Comparison of ENCODE assay signal across 15 cellular contexts in the genomic region with DNA sequence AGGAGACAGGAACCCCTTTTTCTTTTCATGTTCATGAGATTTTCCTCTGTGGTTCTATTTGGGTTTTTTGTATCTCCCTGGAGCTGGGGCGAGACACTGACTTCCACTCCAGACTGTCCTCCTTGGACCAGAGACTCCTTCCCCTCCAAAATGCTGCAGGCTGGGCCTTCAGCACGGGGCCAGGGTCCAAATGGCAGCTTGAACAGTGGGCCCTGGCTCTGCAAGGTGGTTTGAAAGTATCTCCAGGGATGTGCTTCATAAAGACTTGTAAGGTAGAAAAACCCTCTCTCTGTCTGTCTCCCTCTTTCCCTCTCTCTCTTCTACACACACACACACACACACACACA.
DNase-seq lines count a peak whose midpoint lies in the region; ATAC-seq and TF ChIP-seq lines count a peak whose summit lies in the region.
"Had no signal": no experiment of that assay in that cellular context is flagged by ENCODE, and none has a peak within 500 bp of the region (broad histone marks: within the 10 kb centered on the region; RNA-seq: fewer than 3 reads in every experiment).

No MANE protein-coding gene starts in this region.

- WGBS in heart left ventricle, 4 donors, result 73 to 92% (median 81%) methylated on average over 2 of the region's 2 CpGs
- WGBS in hepatocyte (ENCODE audit: low lambda C conversion rate, missing lambda C conversion rate), result 78% methylated on average over 2 of the region's 2 CpGs
- WGBS in aorta, 2 donors, result 41 to 53% methylated on average over 2 of the region's 2 CpGs

- no peaks in the 10 kb centered on the region for H3K79me2 ChIP-seq in hepatocyte

- no peak overlapping the region for H3K4me3 ChIP-seq in cardiac muscle cell
- H3K4me3 ChIP-seq in heart left ventricle, result no peak overlapping the region
- no peak overlapping the region for H3K4me3 ChIP-seq in hepatocyte
- H3K4me3 ChIP-seq in gastrocnemius medialis, result no peak overlapping the region
- no peak overlapping the region for H3K4me3 ChIP-seq in aorta (ENCODE audit: low read length in 2 of 2)
- H3K4me3 ChIP-seq: uterus had no signal

- ATAC-seq in heart left ventricle (no peak), gastrocnemius medialis (no peak), aorta (ENCODE audit: low FRiP score) (no peak), HG02623 (IDR thresholded peaks at IDR 0.05; ENCODE audit: unreplicated experiment) (no peak)
- ATAC-seq: activated T-cell treated with anti-CD3 and anti-CD28 coated beads, Interleukin-2, amount 50 U/mL, for 72 hours had no signal

- H3K9me3 ChIP-seq in cardiac muscle cell (ENCODE audit: low read depth) (no peaks in the 10 kb centered on the region), heart left ventricle (no peaks in the 10 kb centered on the region), hepatocyte (ENCODE audit: low read depth) (no peaks in the 10 kb centered on the region), gastrocnemius medialis (no peaks in the 10 kb centered on the region), aorta (ENCODE audit: control insufficient read depth, low read length) (no peaks in the 10 kb centered on the region)
- H3K9me3 ChIP-seq: BE2C, uterus had no signal

- TF ChIP-seq POLR2A in heart left ventricle (IDR thresholded peaks at IDR 0.05) (no peak), gastrocnemius medialis (IDR thresholded peaks at IDR 0.05) (no peak)

- H3K36me3 ChIP-seq in cardiac muscle cell, result no peaks in the 10 kb centered on the region
- peaks cover 0 to 7% (median 0%) of the 10 kb centered on the region in 9 donors for H3K36me3 ChIP-seq in heart left ventricle
- H3K36me3 ChIP-seq in hepatocyte (replicated peaks; ENCODE audit: insufficient read depth, low read depth), result no peaks in the 10 kb centered on the region
- H3K36me3 ChIP-seq in gastrocnemius medialis, result no peaks in the 10 kb centered on the region
- no peaks in the 10 kb centered on the region for H3K36me3 ChIP-seq in aorta (ENCODE audit: control insufficient read depth in 1 of 2, insufficient read depth in 2 of 2, low read length in 1 of 2)
- H3K36me3 ChIP-seq: BE2C, uterus had no signal

- DNase-seq in cardiac muscle cell (ENCODE audit: low read depth in 1 of 2, low spot score in 1 of 2), result no peak
- DNase-seq in heart left ventricle, result no peak
- DNase-seq in hepatocyte (ENCODE audit: low spot score), result no peak
- DNase-seq in gastrocnemius medialis, result no peak
- peak in 1 of 2 donors; percentile 56 for DNase-seq in aorta
- no peak for DNase-seq in COR-L47 (lab: John Stamatoyannopoulos, UW)
- no peak for DNase-seq in substantia nigra (lab: John Stamatoyannopoulos, UW)
- DNase-seq: activated CD4-positive, CD25-positive, alpha-beta regulatory T cell treated with anti-CD3 and anti-CD28 coated beads, Interleukin-2, amount 50 U/mL, for 72 hours; activated T-cell treated with anti-CD3 and anti-CD28 coated beads, Interleukin-2, amount 50 U/mL, for 72 hours; cortex of kidney; NCI-H510A treated with DMSO at 0.1 percent for 48 hours; stimulated activated naive CD4-positive, alpha-beta T cell treated with Interleukin-2 at 50 U/mL for 16 hours had no signal

- H3K4me2 ChIP-seq in hepatocyte, result peak overlapping the region; percentile 55

- H3K27ac ChIP-seq in cardiac muscle cell, result peak overlapping the region; percentile 78
- peak overlapping the region in 4 of 12 donors; percentile 50 to 85 (median 78) for H3K27ac ChIP-seq in heart left ventricle
- peak overlapping the region; percentile 94 for H3K27ac ChIP-seq in hepatocyte
- H3K27ac ChIP-seq in gastrocnemius medialis, result peak overlapping the region in 3 of 4 donors; percentile 58 to 83 (median 71)
- H3K27ac ChIP-seq in aorta (ENCODE audit: low read depth in 1 of 2, low read length in 2 of 2), result peak overlapping the region; percentile 1 to 26
- H3K27ac ChIP-seq in substantia nigra (ENCODE audit: low read depth, low read length, poor library complexity, severe bottlenecking), result no peak overlapping the region

- no peak overlapping the region for H2AFZ ChIP-seq in hepatocyte

- in situ Hi-C loops in gastrocnemius medialis (cut with MboI; ENCODE audit: low sequenced_read_pairs in 4 of 4), result loop anchor here (25.0 kb wide), 1 partner anchor 243 kb away; the partner anchor contains the start of gene ZNF423 (in 4 of the 4)

- H3K9me2 ChIP-seq in hepatocyte (replicated peaks; ENCODE audit: insufficient read depth), result no peaks in the 10 kb centered on the region

- H4K20me1 ChIP-seq in hepatocyte (ENCODE audit: insufficient read depth, poor library complexity, severe bottlenecking), result no peaks in the 10 kb centered on the region

- H3K4me1 ChIP-seq in cardiac muscle cell (ENCODE audit: low read depth), result peaks cover 23% of the 10 kb centered on the region
- peaks cover 0 to 26% (median 16%) of the 10 kb centered on the region in 12 donors for H3K4me1 ChIP-seq in heart left ventricle
- H3K4me1 ChIP-seq in hepatocyte (ENCODE audit: insufficient read depth), result peaks cover 31% of the 10 kb centered on the region
- H3K4me1 ChIP-seq in gastrocnemius medialis, result peaks cover 22% of the 10 kb centered on the region in 2 donors
- H3K4me1 ChIP-seq in aorta (ENCODE audit: control insufficient read depth in 1 of 2, insufficient read depth in 2 of 2, low read length in 2 of 2), result peaks cover 0 to 5% of the 10 kb centered on the region in 2 donors

- intact Hi-C loops in heart left ventricle (cut with DNase I) (loop anchor here in 2 of 10 donors (10.0 kb wide), 2 partner anchors 125 to 255 kb away; no protein-coding TSS in a partner anchor), gastrocnemius medialis (cut with DNase I; ENCODE audit: low total_unique reads) (no loop called here), aorta (cut with DNase I) (loop anchor here (10.0 kb wide), 3 partner anchors 235 to 405 kb away; partner anchors contain the start of genes ZNF423 (in 2 of the 2) and CNEP1R1 (in 1 of the 2))

- TF ChIP-seq CTCF in cardiac muscle cell (IDR thresholded peaks at IDR 0.05; ENCODE audit: low read depth, low read length) (no peak), heart left ventricle (IDR thresholded peaks at IDR 0.05) (no peak), hepatocyte (IDR thresholded peaks at IDR 0.05; ENCODE audit: poor library complexity) (no peak), gastrocnemius medialis (IDR thresholded peaks at IDR 0.05 in 4 of 5, conservative IDR thresholded peaks at IDR 0.05 in 1 of 5) (no peak)

- H3K27me3 ChIP-seq in cardiac muscle cell (no peaks in the 10 kb centered on the region), heart left ventricle (no peaks in the 10 kb centered on the region), hepatocyte (no peaks in the 10 kb centered on the region), gastrocnemius medialis (no peaks in the 10 kb centered on the region), aorta (ENCODE audit: control insufficient read depth in 1 of 2, insufficient read depth in 2 of 2, low read length in 1 of 2) (no peaks in the 10 kb centered on the region)
- H3K27me3 ChIP-seq: BE2C, uterus had no signal
